In the genomic region with DNA sequence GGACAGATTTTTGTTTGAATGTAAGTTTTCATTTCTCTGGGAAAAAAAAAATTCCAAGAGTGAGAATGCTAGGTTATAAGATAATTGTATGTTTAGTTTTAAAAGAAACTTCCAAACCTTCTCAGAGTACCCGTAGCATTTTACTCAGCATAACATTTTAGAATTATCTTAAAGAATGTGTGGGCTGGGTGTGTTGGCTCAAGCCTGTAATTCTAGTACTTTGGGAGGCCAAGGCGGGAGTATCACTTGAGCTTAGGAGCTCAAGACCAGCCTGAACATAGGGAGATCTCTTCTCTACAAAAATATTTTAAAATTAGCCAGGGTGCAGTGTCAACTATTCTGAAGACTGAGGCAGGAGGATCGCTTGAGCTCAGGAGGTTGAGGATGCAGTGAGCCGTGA, we compare ENCODE assay signal across 34 cellular contexts.
"Had no signal": no experiment of that assay in that cellular context is flagged by ENCODE, and none has a peak within 500 bp of the region (broad histone marks: within the 10 kb centered on the region; RNA-seq: fewer than 3 reads in every experiment).

No MANE protein-coding gene starts in this region.

- DNase-seq: Karpas-422, Kasumi-1, MG63, MM.1S, MV-4-11, NCI-H1048, NCI-H1092, NCI-H1092 treated with DMSO at 0.1 percent for 48 hours, NCI-H1105, NCI-H1105 treated with DMSO at 0.1 percent for 48 hours, NCI-H1417, NCI-H1417 treated with DMSO at 0.1 percent for 48 hours, NCI-H1436, NCI-H1436 treated with DMSO at 0.1 percent for 48 hours, NCI-H146, NCI-H1694, NCI-H1694 treated with DMSO at 0.1 percent for 48 hours, NCI-H187, NCI-H187 treated with DMSO at 0.1 percent for 48 hours, NCI-H1930, NCI-H2029, NCI-H2029 treated with DMSO at 0.1 percent for 48 hours, NCI-H2081, NCI-H2081 treated with DMSO at 0.1 percent for 48 hours, NCI-H2107, NCI-H2171, NCI-H2171 treated with DMSO at 0.1 percent for 48 hours, NCI-H2227 treated with DMSO at 0.1 percent for 48 hours, NCI-H226, NCI-H345, NCI-H446, NCI-H446 treated with DMSO at 0.1 percent for 48 hours, NCI-H510A, NCI-H510A treated with DMSO at 0.1 percent for 48 hours had no signal

- H3K9me3 ChIP-seq: MG63 had no signal

- H3K27me3 ChIP-seq: MG63 had no signal

- H3K36me3 ChIP-seq: MG63 had no signal

- H3K4me3 ChIP-seq: MG63 had no signal
